In the genomic region with DNA sequence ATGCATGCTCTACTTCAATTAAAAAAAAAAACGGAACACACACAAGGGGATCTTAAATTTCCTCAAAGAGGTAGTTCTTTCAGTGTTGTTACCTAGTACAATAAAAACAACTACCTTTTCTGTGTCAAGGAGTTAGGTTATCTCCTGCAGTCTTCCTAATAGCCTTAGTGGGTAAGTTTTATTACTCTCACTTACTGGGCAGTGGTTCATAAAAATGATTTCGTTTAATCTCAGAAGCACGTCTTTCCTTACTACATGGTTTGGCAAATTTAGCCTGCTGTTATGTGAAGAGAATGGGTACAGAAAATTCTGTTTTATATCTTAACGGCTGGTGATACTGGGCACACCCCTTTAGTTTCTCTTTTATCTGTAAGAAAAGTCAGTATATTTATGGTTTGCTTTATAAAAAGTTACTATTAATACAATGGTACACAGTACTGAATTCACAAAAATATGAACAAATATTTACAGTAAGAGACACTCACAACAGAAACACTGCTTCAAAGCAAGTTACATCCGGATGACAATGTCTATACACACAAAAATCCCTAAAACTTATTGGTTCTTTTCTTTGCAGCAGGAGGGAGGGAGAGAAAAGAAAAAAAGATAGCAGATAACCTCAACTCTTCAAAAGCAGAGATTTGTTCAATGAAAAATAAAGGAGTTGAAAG, we compare ENCODE assay signal across 22 cellular contexts.
"Had no signal": no experiment of that assay in that cellular context is flagged by ENCODE, and none has a peak within 500 bp of the region (broad histone marks: within the 10 kb centered on the region; RNA-seq: fewer than 3 reads in every experiment).

No MANE protein-coding gene starts in this region.

- H3K27me3 ChIP-seq: adrenal gland, ascending aorta, brain microvascular endothelial cell, foreskin keratinocyte, pancreas, right lobe of liver, upper lobe of right lung had no signal

- H3K27me3 Mint-ChIP-seq: activated B cell treated with CpG ODN at 0.5 μM for 24 hours; activated CD4-positive, alpha-beta T cell treated with anti-CD3 and anti-CD28 coated beads for 36 hours; activated CD8-positive, alpha-beta T cell treated with anti-CD3 and anti-CD28 coated beads for 36 hours; activated naive CD4-positive, alpha-beta T cell treated with anti-CD3 and anti-CD28 coated beads, Interleukin-2, amount 10 ng/mL, durations not matched to agents 7 days and 5 days had no signal

- H3K4me3 Mint-ChIP-seq: activated B cell treated with CpG ODN at 0.5 μM for 24 hours; activated CD4-positive, alpha-beta T cell treated with anti-CD3 and anti-CD28 coated beads for 36 hours; activated CD8-positive, alpha-beta T cell treated with anti-CD3 and anti-CD28 coated beads for 36 hours; activated naive CD4-positive, alpha-beta T cell treated with anti-CD3 and anti-CD28 coated beads, Interleukin-2, amount 10 ng/mL, durations not matched to agents 7 days and 5 days; nephron progenitor cell; T-helper 1 cell treated with Interleukin-12 subunit alpha and Interleukin-12 subunit beta and Interleukin-4 antibody, amounts not matched to agents 30 μg/mL and 1 μg/mL, for 36 hours had no signal

- H3K9me3 Mint-ChIP-seq: activated B cell treated with CpG ODN at 0.5 μM for 24 hours; activated CD8-positive, alpha-beta T cell treated with anti-CD3 and anti-CD28 coated beads for 36 hours; activated naive CD4-positive, alpha-beta T cell treated with anti-CD3 and anti-CD28 coated beads, Interleukin-2, amount 10 ng/mL, durations not matched to agents 7 days and 5 days; nephron progenitor cell; T-helper 1 cell treated with Interleukin-12 subunit alpha and Interleukin-12 subunit beta and Interleukin-4 antibody, amounts not matched to agents 30 μg/mL and 1 μg/mL, for 36 hours had no signal

- H3K4me1 ChIP-seq: foreskin keratinocyte, upper lobe of right lung had no signal

- H3K27ac ChIP-seq: adrenal gland, ascending aorta, brain microvascular endothelial cell, foreskin keratinocyte, pancreas, right lobe of liver, skin epidermis, thoracic aorta, upper lobe of right lung had no signal

- H3K27ac Mint-ChIP-seq: activated B cell treated with CpG ODN at 0.5 μM for 24 hours; activated naive CD4-positive, alpha-beta T cell treated with anti-CD3 and anti-CD28 coated beads, Interleukin-2, amount 10 ng/mL, durations not matched to agents 7 days and 5 days; T-helper 1 cell treated with Interleukin-12 subunit alpha and Interleukin-12 subunit beta and Interleukin-4 antibody, amounts not matched to agents 30 μg/mL and 1 μg/mL, for 36 hours had no signal

- H3K9me3 ChIP-seq: adrenal gland, ascending aorta, pancreas, right lobe of liver, thoracic aorta, upper lobe of right lung had no signal

- ATAC-seq: activated CD4-positive, alpha-beta T cell treated with anti-CD3 and anti-CD28 coated beads for 36 hours; activated CD8-positive, alpha-beta T cell treated with anti-CD3 and anti-CD28 coated beads for 36 hours; foreskin keratinocyte had no signal

- H3K4me3 ChIP-seq: adrenal gland, ascending aorta, lung, pancreas, right lobe of liver, skin epidermis, thoracic aorta, upper lobe of right lung had no signal

- H3K4me1 Mint-ChIP-seq: activated B cell treated with CpG ODN at 0.5 μM for 24 hours had no signal

- DNase-seq: activated B cell treated with CpG ODN at 0.5 μM for 24 hours; activated CD4-positive, alpha-beta T cell treated with anti-CD3 and anti-CD28 coated beads for 36 hours; activated CD8-positive, alpha-beta T cell treated with anti-CD3 and anti-CD28 coated beads for 36 hours; activated effector memory CD4-positive, alpha-beta T cell treated with anti-CD3 and anti-CD28 coated beads, Interleukin-2, amount 50 U/mL, for 16 hours; activated naive CD4-positive, alpha-beta T cell treated with anti-CD3 and anti-CD28 coated beads, Interleukin-2, amount 10 ng/mL, durations not matched to agents 7 days and 5 days; activated T-cell treated with anti-CD3 and anti-CD28 coated beads, Interleukin-2, amount 50 U/mL, for 48 hours; adrenal gland; brain microvascular endothelial cell; caudate nucleus; effector memory CD4-positive, alpha-beta T cell; foreskin keratinocyte; nephron progenitor cell; pancreas; right lobe of liver; stimulated activated CD4-positive, alpha-beta T cell treated with anti-CD3 and anti-CD28 coated beads, Interleukin-1b, Interleukin-23, amount 100 ng/mL, for 48 hours; T1000; upper lobe of right lung had no signal
